13 cellular contexts compared by ENCODE assay signal in the genomic region with DNA sequence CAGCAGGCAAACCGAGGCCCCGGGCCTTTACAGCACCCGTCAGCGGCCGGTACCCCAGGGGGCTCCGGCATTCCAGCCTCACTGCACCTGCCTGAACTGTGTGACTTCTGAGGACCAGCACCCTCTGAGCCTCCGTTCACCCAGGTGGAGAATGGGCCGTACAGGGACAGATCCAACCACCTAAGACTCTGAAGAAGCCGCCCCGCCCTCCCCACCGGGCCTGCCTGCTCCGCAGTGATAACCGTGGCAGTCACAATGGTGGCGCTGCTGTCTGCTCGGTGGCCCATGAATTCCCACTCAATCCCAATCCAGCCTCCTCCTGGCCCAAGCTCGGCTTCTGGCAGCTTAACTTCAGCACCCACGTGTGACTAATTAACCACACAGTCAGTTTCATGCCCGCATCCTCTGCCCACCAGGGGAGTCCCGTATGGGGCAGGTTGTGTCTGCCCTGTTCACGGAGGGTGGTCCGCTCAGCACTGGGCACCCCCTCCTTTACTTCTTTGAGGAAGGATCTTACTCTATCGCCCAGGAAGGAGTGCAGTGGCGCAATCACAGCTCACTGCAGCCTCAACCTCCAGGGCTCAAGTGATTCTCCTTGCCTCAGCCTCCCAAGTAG. TPM values are rescaled to one million over a fixed set of nuclear protein-coding genes. Genes with fewer than 3 reads are reported as not detected.
A peak's percentile ranks its signal among the peaks of the same experiment; 100 is the strongest.
DNase-seq lines count a peak whose midpoint lies in the region; ATAC-seq, FAIRE-seq and TF ChIP-seq lines count a peak whose summit lies in the region.
"Had no signal": no experiment of that assay in that cellular context is flagged by ENCODE, and none has a peak within 500 bp of the region (broad histone marks: within the 10 kb centered on the region; RNA-seq: fewer than 3 reads in every experiment).

No MANE protein-coding gene starts in this region.

- intact Hi-C loops in kidney (cut with DNase I): no loop called here
- intact Hi-C loops in colonic mucosa (cut with DNase I): no loop called here
- intact Hi-C loops in PC-3 (cut with micrococcal nuclease): no loop called here

- H4K20me1 ChIP-seq in BLaER1 (peaks cover 33% of the 10 kb centered on the region), PC-3 (ENCODE audit: low read length) (no peaks in the 10 kb centered on the region)

- no TSS peak for BruUV-seq in PC-3 (replicated peaks; lab: Mats Ljungman, UMichigan)

- ATAC-seq in GM18909 (IDR thresholded peaks at IDR 0.05; ENCODE audit: poor library complexity, unreplicated experiment) (peak; percentile 4), GM21619 (IDR thresholded peaks at IDR 0.05; ENCODE audit: unreplicated experiment) (no peak), PC-3 (no peak)
- no peak for ATAC-seq in activated CD8-positive, alpha-beta memory T cell treated with anti-CD3 and anti-CD28 coated beads, Interleukin-2, amount 10 ng/mL, durations not matched to agents 7 days and 5 days

- H3K4me3 Mint-ChIP-seq in activated CD8-positive, alpha-beta memory T cell treated with anti-CD3 and anti-CD28 coated beads, Interleukin-2, amount 10 ng/mL, durations not matched to agents 7 days and 5 days: no peak overlapping the region

- FAIRE-seq in kidney (lab: Jason Lieb, UNC): no peak
- FAIRE-seq: small intestine had no signal

- H3K4me3 ChIP-seq in BLaER1 (peak overlapping the region; percentile 97), kidney (ENCODE audit: low read length in 2 of 2) (no peak overlapping the region), colonic mucosa (no peak overlapping the region), PC-3 (ENCODE audit: low read length) (no peak overlapping the region)

- no peaks in the 10 kb centered on the region for H3K27me3 Mint-ChIP-seq in activated CD8-positive, alpha-beta memory T cell treated with anti-CD3 and anti-CD28 coated beads, Interleukin-2, amount 10 ng/mL, durations not matched to agents 7 days and 5 days

- H3K36me3 Mint-ChIP-seq in activated CD8-positive, alpha-beta memory T cell treated with anti-CD3 and anti-CD28 coated beads, Interleukin-2, amount 10 ng/mL, durations not matched to agents 7 days and 5 days: peaks cover 5% of the 10 kb centered on the region

- no peaks in the 10 kb centered on the region for H3F3A ChIP-seq in PC-3 (ENCODE audit: low read length, unreplicated experiment)

- H3K27ac Mint-ChIP-seq in activated CD8-positive, alpha-beta memory T cell treated with anti-CD3 and anti-CD28 coated beads, Interleukin-2, amount 10 ng/mL, durations not matched to agents 7 days and 5 days: no peak overlapping the region

- peak overlapping the region; percentile 99 for H3K9ac ChIP-seq in BLaER1
- no peak overlapping the region for H3K9ac ChIP-seq in kidney (ENCODE audit: low read length in 2 of 2)
- peak overlapping the region in 1 of 2 donors; percentile 26 for H3K9ac ChIP-seq in colonic mucosa (ENCODE audit: low read depth in 2 of 2, low read length in 2 of 2)
- H3K9ac ChIP-seq in PC-3 (ENCODE audit: low read length): no peak overlapping the region

- H3K36me3 ChIP-seq in BLaER1: peaks cover 60% of the 10 kb centered on the region
- H3K36me3 ChIP-seq in kidney (ENCODE audit: control insufficient read depth in 1 of 2, insufficient read depth in 2 of 2, low read length in 2 of 2): no peaks in the 10 kb centered on the region
- no peaks in the 10 kb centered on the region for H3K36me3 ChIP-seq in colonic mucosa
- 0 out of 2 replicates have a peak, but pooled peaks cover 5% of the 10 kb centered on the region for H3K36me3 ChIP-seq in PC-3 (ENCODE audit: low read depth, low read length)

- POLR2A ChIA-PET in PC-3 (lab: Charles Lee; ENCODE audit: unreplicated experiment): no interaction called here

- H3K27ac ChIP-seq in BLaER1 (peak overlapping the region; percentile 100), kidney (ENCODE audit: low read depth in 2 of 2, low read length in 2 of 2) (no peak overlapping the region), colonic mucosa (no peak overlapping the region), PC-3 (ENCODE audit: low read length) (no peak overlapping the region)

- H3K4me1 ChIP-seq in BLaER1: peaks cover 63% of the 10 kb centered on the region
- peaks cover 6 to 11% of the 10 kb centered on the region in 2 donors for H3K4me1 ChIP-seq in kidney (ENCODE audit: control insufficient read depth in 1 of 2, insufficient read depth in 1 of 2, low read depth in 1 of 2, low read length in 2 of 2)
- H3K4me1 ChIP-seq in colonic mucosa: peaks cover 4% of the 10 kb centered on the region
- no peaks in the 10 kb centered on the region for H3K4me1 ChIP-seq in PC-3 (ENCODE audit: insufficient read depth, low read length)

- no peaks in the 10 kb centered on the region for H3K9me3 ChIP-seq in BLaER1
- no peaks in the 10 kb centered on the region for H3K9me3 ChIP-seq in kidney (ENCODE audit: control insufficient read depth in 1 of 2, low read length in 2 of 2)
- H3K9me3 ChIP-seq in colonic mucosa: no peaks in the 10 kb centered on the region
- no peaks in the 10 kb centered on the region for H3K9me3 ChIP-seq in PC-3 (ENCODE audit: low read length)

- TF ChIP-seq CTCF in kidney (IDR thresholded peaks at IDR 0.05; ENCODE audit: borderline replicate concordance, extremely low read depth, insufficient read depth): no peak
- TF ChIP-seq CTCF in colonic mucosa (IDR thresholded peaks at IDR 0.05): no peak
- no peak for TF ChIP-seq CTCF in PC-3 (conservative IDR thresholded peaks at IDR 0.05; ENCODE audit: low read depth, low read length)

- peaks cover 29% of the 10 kb centered on the region for H3K79me2 ChIP-seq in PC-3 (ENCODE audit: low read length)

- peaks cover 27% of the 10 kb centered on the region for H3K4me1 Mint-ChIP-seq in activated CD8-positive, alpha-beta memory T cell treated with anti-CD3 and anti-CD28 coated beads, Interleukin-2, amount 10 ng/mL, durations not matched to agents 7 days and 5 days

- CTCF ChIA-PET in PC-3 (lab: Charles Lee): no interaction called here
- CTCF ChIA-PET in activated CD8-positive, alpha-beta memory T cell treated with anti-CD3 and anti-CD28 coated beads, Interleukin-2, amount 10 ng/mL, durations not matched to agents 7 days and 5 days (lab: Charles Lee): interaction anchor here (0.6 to 2.8 kb wide), 4 partner anchors 23 to 101 kb away, joined by 3 to 15 read pairs (median 3); no protein-coding TSS in a partner anchor

- H3K27me3 ChIP-seq in BLaER1: no peaks in the 10 kb centered on the region
- H3K27me3 ChIP-seq in colonic mucosa: no peaks in the 10 kb centered on the region
- no peaks in the 10 kb centered on the region for H3K27me3 ChIP-seq in PC-3 (ENCODE audit: low read length)

- no peak overlapping the region for H2AFZ ChIP-seq in PC-3 (ENCODE audit: low read length)

- H3K9me3 Mint-ChIP-seq in activated CD8-positive, alpha-beta memory T cell treated with anti-CD3 and anti-CD28 coated beads, Interleukin-2, amount 10 ng/mL, durations not matched to agents 7 days and 5 days (ENCODE audit: low read depth): no peaks in the 10 kb centered on the region

- H3K4me2 ChIP-seq in BLaER1 (peak overlapping the region; percentile 99), PC-3 (ENCODE audit: low read length) (no peak overlapping the region)

- DNase-seq in MV-4-11 (lab: John Stamatoyannopoulos, UW) (peak; percentile 32), kidney (peak; percentile 71), colonic mucosa (no peak), PC-3 (no peak)
- DNase-seq in activated CD8-positive, alpha-beta memory T cell treated with anti-CD3 and anti-CD28 coated beads, Interleukin-2, amount 10 ng/mL, durations not matched to agents 7 days and 5 days: no peak
- DNase-seq: cerebellar nuclear complex, foreskin melanocyte, KG1, NCI-H446, small intestine had no signal

- H3K9me2 ChIP-seq in PC-3 (replicated peaks; ENCODE audit: low read length): no peaks in the 10 kb centered on the region

RNA-seq across cellular contexts. Expression of a gene that starts 3.4 kb away (rescaled TPM):
- total RNA-seq in kidney: 50.2 TPM
- polyA plus RNA-seq in kidney (ENCODE audit: insufficient read depth, low read depth, low replicate concordance): 20.3 TPM
- 100 to 1,000 TPM in 1 of 2 donors, 10 to 100 TPM in 1; 64.2 to 114 TPM for total RNA-seq in colonic mucosa
- total RNA-seq in PC-3 (2014; rRNA removed): 147 and 196 TPM in 2 replicates
- 100 to 1,000 TPM; 116 to 124 TPM for total RNA-seq in activated CD8-positive, alpha-beta memory T cell treated with anti-CD3 and anti-CD28 coated beads, Interleukin-2, amount 10 ng/mL, durations not matched to agents 7 days and 5 days

RNA-seq across cellular contexts. Expression of a gene that starts 43.8 kb away (rescaled TPM):
- total RNA-seq in kidney (200 TPM), colonic mucosa (100 to 1,000 TPM; 325 to 336 TPM), PC-3 (2014; rRNA removed) (148 and 157 TPM in 2 replicates)
- 777 TPM for polyA plus RNA-seq in kidney (ENCODE audit: insufficient read depth, low read depth, low replicate concordance)
- total RNA-seq in activated CD8-positive, alpha-beta memory T cell treated with anti-CD3 and anti-CD28 coated beads, Interleukin-2, amount 10 ng/mL, durations not matched to agents 7 days and 5 days: 100 to 1,000 TPM; 192 to 196 TPM

RNA-seq across cellular contexts. Expression of a gene that starts 56.4 kb away (rescaled TPM):
- total RNA-seq in kidney (62.5 TPM), colonic mucosa (100 to 1,000 TPM in 1 of 2 donors, 10 to 100 TPM in 1; 44.9 to 109 TPM), PC-3 (2014; rRNA removed) (131 and 164 TPM in 2 replicates)
- polyA plus RNA-seq in kidney (ENCODE audit: insufficient read depth, low read depth, low replicate concordance): 76.1 TPM
- 100 to 1,000 TPM in 1 of 2 experiments, 10 to 100 TPM in 1; 87.4 to 101 TPM for total RNA-seq in activated CD8-positive, alpha-beta memory T cell treated with anti-CD3 and anti-CD28 coated beads, Interleukin-2, amount 10 ng/mL, durations not matched to agents 7 days and 5 days

Comparison
In these comparisons a context has a peak if more than half of its experiments do, and no peak if none do; other contexts are left out.
1. DNase-seq: peak in MV-4-11 (single experiment) and kidney (single experiment); none in colonic mucosa (single experiment), PC-3 (single experiment) and activated CD8-positive, alpha-beta memory T cell treated with anti-CD3 and anti-CD28 coated beads, Interleukin-2, amount 10 ng/mL, durations not matched to agents 7 days and 5 days (single experiment).